17 cellular contexts compared by ENCODE assay signal in the genomic region with DNA sequence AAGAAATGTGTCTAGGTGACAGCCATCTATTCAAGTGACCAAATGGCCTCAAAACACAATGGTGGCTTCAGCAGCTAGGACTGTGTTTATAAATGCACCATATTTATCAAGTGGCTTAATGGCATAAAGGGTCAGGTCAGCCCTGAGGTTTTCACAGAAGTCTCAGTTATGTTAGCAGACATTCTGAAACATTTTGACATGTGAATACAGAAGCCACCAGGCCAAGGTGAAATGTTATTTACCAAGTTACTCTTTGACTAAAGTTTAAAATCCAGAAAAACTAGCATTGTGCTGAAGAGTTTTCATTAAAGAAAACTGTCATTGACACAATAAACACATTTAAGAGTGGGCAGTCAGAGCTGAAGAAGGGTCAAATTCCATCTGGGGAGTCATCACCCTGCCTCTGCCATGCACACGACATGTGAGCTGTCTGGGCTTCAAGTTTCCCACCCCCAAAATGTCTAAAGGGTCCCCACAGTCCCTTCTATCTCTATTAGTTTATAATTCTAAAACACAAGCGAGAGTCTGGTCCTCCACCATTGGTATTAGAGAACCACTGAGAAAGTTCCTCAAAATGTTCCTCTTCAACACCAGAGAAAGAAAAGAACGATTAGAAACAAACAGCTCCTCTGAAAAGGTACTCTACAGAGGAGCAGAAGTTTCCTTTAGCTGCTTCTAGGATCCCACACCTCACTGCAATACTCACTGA.
A peak's percentile ranks its signal among the peaks of the same experiment; 100 is the strongest.
DNase-seq lines count a peak whose midpoint lies in the region; ATAC-seq, FAIRE-seq and TF ChIP-seq lines count a peak whose summit lies in the region.
"Had no signal": no experiment of that assay in that cellular context is flagged by ENCODE, and none has a peak within 500 bp of the region (broad histone marks: within the 10 kb centered on the region; RNA-seq: fewer than 3 reads in every experiment).

No MANE protein-coding gene starts in this region.

- no peaks in the 10 kb centered on the region for H3K36me3 ChIP-seq in kidney (ENCODE audit: control insufficient read depth in 1 of 2, insufficient read depth in 2 of 2, low read length in 2 of 2)

- H3K27me3 Mint-ChIP-seq in Calu3 (ENCODE audit: unreplicated experiment) = no peaks in the 10 kb centered on the region
- no peaks in the 10 kb centered on the region; the same call in 1 of the 2 replicates for H3K27me3 Mint-ChIP-seq in WTC11 (ENCODE audit: low read depth)
- H3K27me3 Mint-ChIP-seq in progenitor cell of endocrine pancreas = no peaks in the 10 kb centered on the region
- H3K27me3 Mint-ChIP-seq: activated CD4-positive, alpha-beta T cell treated with anti-CD3 and anti-CD28 coated beads for 36 hours; B cell; naive thymus-derived CD8-positive, alpha-beta T cell had no signal

- no peak for DNase-seq in Calu3
- DNase-seq in WTC11 (ENCODE audit: low spot score) = no peak
- DNase-seq in left lobe of liver (ENCODE audit: low spot score) = no peak
- DNase-seq in progenitor cell of endocrine pancreas (ENCODE audit: low spot score, unreplicated experiment) = no peak
- no peak for DNase-seq in NCI-H82 treated with DMSO at 0.1 percent for 48 hours (lab: John Stamatoyannopoulos, UW; ENCODE audit: unreplicated experiment)
- no peak for DNase-seq in kidney
- DNase-seq: activated CD4-positive, alpha-beta T cell treated with anti-CD3 and anti-CD28 coated beads for 36 hours; activated T-cell treated with anti-CD3 and anti-CD28 coated beads, Interleukin-2, amount 50 U/mL, for 1 hour; cerebellar nuclear complex; glutamatergic neuron; H7; naive thymus-derived CD8-positive, alpha-beta T cell; stimulated activated CD4-positive, alpha-beta T cell treated with anti-CD3 and anti-CD28 coated beads, Interleukin-4, amount 100 ng/mL, for 4 hours; T-helper 9 cell had no signal

- no peak overlapping the region for H3K27ac ChIP-seq in kidney (ENCODE audit: low read depth in 2 of 2, low read length in 2 of 2)

- H3K4me3 ChIP-seq in kidney (ENCODE audit: low read length in 2 of 2) = no peak overlapping the region

- peak overlapping the region; percentile 14 for H3K4me3 Mint-ChIP-seq in Calu3 (ENCODE audit: low read depth, unreplicated experiment)
- no peak overlapping the region for H3K4me3 Mint-ChIP-seq in WTC11
- H3K4me3 Mint-ChIP-seq in progenitor cell of endocrine pancreas (ENCODE audit: low read depth) = peak overlapping the region; percentile 58
- H3K4me3 Mint-ChIP-seq: activated CD4-positive, alpha-beta T cell treated with anti-CD3 and anti-CD28 coated beads for 36 hours; B cell; naive thymus-derived CD8-positive, alpha-beta T cell had no signal

- H3K27ac Mint-ChIP-seq in Calu3 (ENCODE audit: unreplicated experiment) (peak overlapping the region; percentile 71), WTC11 (peak overlapping the region; percentile 35; the same call in 1 of the 2 replicates), progenitor cell of endocrine pancreas (peak overlapping the region; percentile 99)
- H3K27ac Mint-ChIP-seq: activated CD4-positive, alpha-beta T cell treated with anti-CD3 and anti-CD28 coated beads for 36 hours; B cell; naive thymus-derived CD8-positive, alpha-beta T cell had no signal

- no TSS peak for BruUV-seq in Calu3 (replicated peaks; lab: Mats Ljungman, UMichigan)

- POLR2A ChIA-PET in WTC11 (lab: Charles Lee) = interaction anchor here (0.5 to 1.0 kb wide), 2 partner anchors 45 to 136 kb away, joined by 3 to 4 read pairs; a partner anchor contains a TSS

- peaks cover 34% of the 10 kb centered on the region for H3K4me1 Mint-ChIP-seq in Calu3 (ENCODE audit: low read depth, unreplicated experiment)
- peaks cover 25% of the 10 kb centered on the region for H3K4me1 Mint-ChIP-seq in WTC11
- H3K4me1 Mint-ChIP-seq in progenitor cell of endocrine pancreas (ENCODE audit: low read depth) = peaks cover 66% of the 10 kb centered on the region
- H3K4me1 Mint-ChIP-seq: activated CD4-positive, alpha-beta T cell treated with anti-CD3 and anti-CD28 coated beads for 36 hours had no signal

- H3K4me1 ChIP-seq in kidney (ENCODE audit: control insufficient read depth in 1 of 2, insufficient read depth in 1 of 2, low read depth in 1 of 2, low read length in 2 of 2) = peaks cover 0 to 6% of the 10 kb centered on the region in 2 donors

- H3K9ac ChIP-seq in kidney (ENCODE audit: low read length in 2 of 2) = no peak overlapping the region

- H3K36me3 Mint-ChIP-seq in Calu3 (ENCODE audit: insufficient read depth, unreplicated experiment) (no peaks in the 10 kb centered on the region), WTC11 (no peaks in the 10 kb centered on the region), progenitor cell of endocrine pancreas (ENCODE audit: insufficient read depth) (no peaks in the 10 kb centered on the region)

- CTCF ChIA-PET in Calu3 (lab: Charles Lee) = interaction anchor here (0.6 to 2.1 kb wide), 8 partner anchors 12 to 120 kb away, joined by 3 to 8 read pairs (median 4); no protein-coding TSS in a partner anchor
- CTCF ChIA-PET in WTC11 (lab: Charles Lee) = interaction anchor here (0.6 to 1.8 kb wide), 5 partner anchors 33 to 221 kb away, joined by 4 to 9 read pairs (median 4); no protein-coding TSS in a partner anchor

- no peak for ATAC-seq in WTC11
- ATAC-seq in left lobe of liver = peak; percentile 31
- ATAC-seq in GM18873 (IDR thresholded peaks at IDR 0.05; ENCODE audit: low FRiP score, unreplicated experiment) = no peak
- ATAC-seq in HG03565 (IDR thresholded peaks at IDR 0.05; ENCODE audit: unreplicated experiment) = no peak
- ATAC-seq: activated CD4-positive, alpha-beta T cell treated with anti-CD3 and anti-CD28 coated beads for 36 hours; naive thymus-derived CD8-positive, alpha-beta T cell had no signal

- TF ChIP-seq CTCF in Calu3 (IDR thresholded peaks at IDR 0.05; ENCODE audit: unreplicated experiment) (no peak), WTC11 (IDR thresholded peaks at IDR 0.05) (no peak), progenitor cell of endocrine pancreas (IDR thresholded peaks at IDR 0.05; ENCODE audit: unreplicated experiment) (no peak), kidney (IDR thresholded peaks at IDR 0.05; ENCODE audit: borderline replicate concordance, extremely low read depth, insufficient read depth) (no peak)

- no peak for FAIRE-seq in kidney (lab: Jason Lieb, UNC)

- intact Hi-C loops in Calu3 (cut with micrococcal nuclease; ENCODE audit: unreplicated experiment) (loop anchor here (1.0 to 5.0 kb wide), 3 partner anchors 50 to 125 kb away; no protein-coding TSS in a partner anchor), kidney (cut with DNase I) (no loop called here)

- H3K9me3 ChIP-seq in kidney (ENCODE audit: control insufficient read depth in 1 of 2, low read length in 2 of 2) = no peaks in the 10 kb centered on the region

- no peaks in the 10 kb centered on the region for H3K9me3 Mint-ChIP-seq in Calu3 (ENCODE audit: low read depth, unreplicated experiment)
- no peaks in the 10 kb centered on the region for H3K9me3 Mint-ChIP-seq in WTC11
- no peaks in the 10 kb centered on the region for H3K9me3 Mint-ChIP-seq in progenitor cell of endocrine pancreas (ENCODE audit: low read depth)
- H3K9me3 Mint-ChIP-seq: naive thymus-derived CD8-positive, alpha-beta T cell had no signal

TF ChIP-seq in WTC11, 78 proteins besides CTCF, POLR2A, EP300 and RAD21:
- TF ChIP-seq, protein P1, sequence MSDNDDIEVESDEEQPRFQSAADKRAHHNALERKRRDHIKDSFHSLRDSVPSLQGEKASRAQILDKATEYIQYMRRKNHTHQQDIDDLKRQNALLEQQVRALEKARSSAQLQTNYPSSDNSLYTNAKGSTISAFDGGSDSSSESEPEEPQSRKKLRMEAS (CRISPR knock-in tag; IDR thresholded peaks at IDR 0.05) = no peak
- TF ChIP-seq GABPB1 (CRISPR knock-in tag; IDR thresholded peaks at IDR 0.05) (peak; percentile 74), KAT7 (CRISPR knock-in tag; IDR thresholded peaks at IDR 0.05; ENCODE audit: borderline replicate concordance) (no peak)

Comparison
In these comparisons a context has a peak if more than half of its experiments do, and no peak if none do; other contexts are left out.
1. H3K27ac Mint-ChIP-seq: peak in every context shown above with its lines; median percentile 99 in progenitor cell of endocrine pancreas; 71 in Calu3; 35 in WTC11.